12 cellular contexts compared by ENCODE assay signal in genomic region chr2:97745474-97746172, GRCh38. TPM values are rescaled to one million over a fixed set of nuclear protein-coding genes. Genes with fewer than 3 reads are reported as not detected.
DNase-seq lines count a peak whose midpoint lies in the region; ATAC-seq and TF ChIP-seq lines count a peak whose summit lies in the region.
"Had no signal": no experiment of that assay in that cellular context is flagged by ENCODE, and none has a peak within 500 bp of the region (broad histone marks: within the 10 kb centered on the region; RNA-seq: fewer than 3 reads in every experiment).

No MANE protein-coding gene starts in this region.

- no peaks in the 10 kb centered on the region for H3K9me3 ChIP-seq in CD4-positive, alpha-beta memory T cell (ENCODE audit: control insufficient read depth in 1 of 2, low read length in 2 of 2)
- no peaks in the 10 kb centered on the region for H3K9me3 ChIP-seq in uterus
- H3K9me3 ChIP-seq: psoas muscle had no signal

- no peak overlapping the region for H3K27ac ChIP-seq in CD4-positive, alpha-beta memory T cell (ENCODE audit: low read depth, low read length)
- H3K27ac ChIP-seq in uterus = no peak overlapping the region
- H3K27ac ChIP-seq: KMS-11, psoas muscle had no signal

- H3K4me3 ChIP-seq in CD4-positive, alpha-beta memory T cell (ENCODE audit: low read length in 2 of 2) = no peak overlapping the region
- H3K4me3 ChIP-seq in uterus = no peak overlapping the region
- H3K4me3 ChIP-seq: psoas muscle had no signal

- peak overlapping the region; percentile 48 to 90 (median 70) for H3K27ac Mint-ChIP-seq in CD4-positive, alpha-beta memory T cell
- peak overlapping the region; percentile 80 to 94 for H3K27ac Mint-ChIP-seq in natural killer cell

- no peak for TF ChIP-seq POLR2A in uterus (IDR thresholded peaks at IDR 0.05)

- DNase-seq in CD4-positive, alpha-beta memory T cell = peak; percentile 21 to 59 (median 39)
- peak; percentile 45 for DNase-seq in activated CD8-positive, alpha-beta memory T cell treated with anti-CD3 and anti-CD28 coated beads, Interleukin-2, amount 50 U/mL, for 4 hours
- DNase-seq in natural killer cell (peak; percentile 62), cerebellar nuclear complex (lab: John Stamatoyannopoulos, UW) (no peak), cortex of kidney (lab: John Stamatoyannopoulos, UW) (no peak), uterus (no peak), SHP77 (lab: John Stamatoyannopoulos, UW) (no peak)
- DNase-seq: DND-41, psoas muscle had no signal

- no peaks in the 10 kb centered on the region for H3K27me3 ChIP-seq in CD4-positive, alpha-beta memory T cell (ENCODE audit: insufficient read depth, low read length)
- no peaks in the 10 kb centered on the region for H3K27me3 ChIP-seq in uterus

- intact Hi-C loops in CD4-positive, alpha-beta memory T cell (cut with micrococcal nuclease) = no loop called here
- intact Hi-C loops in natural killer cell (cut with micrococcal nuclease) = loop anchor here (1.0 to 10.0 kb wide), 5 partner anchors 27 to 889 kb away; partner anchors contain the start of genes ACTR1B and ZAP70
- intact Hi-C loops in uterus (cut with DNase I; ENCODE audit: low total_unique reads) = no loop called here

- H3K4me3 Mint-ChIP-seq in CD4-positive, alpha-beta memory T cell = peak overlapping the region; percentile 35 to 83 (median 69)
- peak overlapping the region; percentile 51 for H3K4me3 Mint-ChIP-seq in natural killer cell

- peaks cover 0 to 2% (median 0%) of the 10 kb centered on the region in 8 donors for H3K9me3 Mint-ChIP-seq in CD4-positive, alpha-beta memory T cell
- no peaks in the 10 kb centered on the region for H3K9me3 Mint-ChIP-seq in natural killer cell

- peak; percentile 54 for ATAC-seq in GM21515 (IDR thresholded peaks at IDR 0.05; ENCODE audit: unreplicated experiment)
- peak; percentile 64 to 83 (median 80) for ATAC-seq in natural killer cell
- ATAC-seq: psoas muscle had no signal

- peaks cover under 1% of the 10 kb centered on the region for H3K36me3 ChIP-seq in CD4-positive, alpha-beta memory T cell (ENCODE audit: insufficient read depth, low read length)
- no peaks in the 10 kb centered on the region for H3K36me3 ChIP-seq in uterus

- POLR2A ChIA-PET in CD4-positive, alpha-beta memory T cell (lab: Charles Lee; ENCODE audit: partially characterized antibody) = interaction anchor here (1.1 to 14.2 kb wide), 2 partner anchors 19 to 32 kb away, joined by 3 to 284 read pairs; partner anchors contain the start of gene ZAP70

- H3K27me3 Mint-ChIP-seq in CD4-positive, alpha-beta memory T cell = no peaks in the 10 kb centered on the region
- no peaks in the 10 kb centered on the region for H3K27me3 Mint-ChIP-seq in natural killer cell (ENCODE audit: low read depth in 2 of 2)

- peaks cover 76% of the 10 kb centered on the region for H3K4me1 ChIP-seq in CD4-positive, alpha-beta memory T cell (ENCODE audit: insufficient read depth, low read length)
- H3K4me1 ChIP-seq in uterus = no peaks in the 10 kb centered on the region
- H3K4me1 ChIP-seq: psoas muscle had no signal

- TF ChIP-seq CTCF in natural killer cell (IDR thresholded peaks at IDR 0.05) (no peak), uterus (IDR thresholded peaks at IDR 0.05) (no peak)

- peaks cover 57 to 81% (median 68%) of the 10 kb centered on the region in 4 donors for H3K4me1 Mint-ChIP-seq in CD4-positive, alpha-beta memory T cell
- H3K4me1 Mint-ChIP-seq in natural killer cell = peaks cover 79 to 84% of the 10 kb centered on the region in 2 donors

- CTCF ChIA-PET in CD4-positive, alpha-beta memory T cell (lab: Charles Lee; ENCODE audit: partially characterized antibody) = interaction anchor here (1.0 to 11.4 kb wide), 7 partner anchors 9 to 155 kb away, joined by 3 to 198 read pairs (median 5); partner anchors contain the start of gene ZAP70

- H3K36me3 Mint-ChIP-seq in CD4-positive, alpha-beta memory T cell = peaks cover 7 to 16% of the 10 kb centered on the region in 2 donors
- H3K36me3 Mint-ChIP-seq in natural killer cell = no peaks in the 10 kb centered on the region

RNA-seq across cellular contexts. Expression of gene ZAP70, which starts 32.2 kb away (rescaled TPM):
- total RNA-seq in CD4-positive, alpha-beta memory T cell = 100 to 1,000 TPM; 404 to 419 TPM
- polyA plus RNA-seq in CD4-positive, alpha-beta memory T cell = 100 to 1,000 TPM; 140 to 149 TPM
- total RNA-seq in natural killer cell (1,000 to 10,000 TPM in 1 of 3 donors, 100 to 1,000 TPM in 2; 883 to 1,008 (median 954) TPM), uterus (10 to 100 TPM in 1 of 4 donors, 1 to 10 TPM in 3; 3.3 to 11.2 (median 5.1) TPM)
- total RNA-seq: SK-MEL-5 had no signal

Comparison
In these comparisons a context has a peak if more than half of its experiments do, and no peak if none do; other contexts are left out.
1. DNase-seq: peak in CD4-positive, alpha-beta memory T cell (5 of 5), activated CD8-positive, alpha-beta memory T cell treated with anti-CD3 and anti-CD28 coated beads, Interleukin-2, amount 50 U/mL, for 4 hours (single experiment) and natural killer cell (single experiment); none in cerebellar nuclear complex (0 of 2), cortex of kidney (single experiment), uterus (0 of 2) and SHP77 (0 of 2).
2. RNA of gene ZAP70, which starts 32.2 kb away (total RNA-seq): 883 to 1,008 TPM in natural killer cell and 404 to 419 TPM in CD4-positive, alpha-beta memory T cell; 3.3 to 11.2 TPM in uterus; every median in the first group is over 10 times any median in the second.